15 cellular contexts compared by ENCODE assay signal in the genomic region with DNA sequence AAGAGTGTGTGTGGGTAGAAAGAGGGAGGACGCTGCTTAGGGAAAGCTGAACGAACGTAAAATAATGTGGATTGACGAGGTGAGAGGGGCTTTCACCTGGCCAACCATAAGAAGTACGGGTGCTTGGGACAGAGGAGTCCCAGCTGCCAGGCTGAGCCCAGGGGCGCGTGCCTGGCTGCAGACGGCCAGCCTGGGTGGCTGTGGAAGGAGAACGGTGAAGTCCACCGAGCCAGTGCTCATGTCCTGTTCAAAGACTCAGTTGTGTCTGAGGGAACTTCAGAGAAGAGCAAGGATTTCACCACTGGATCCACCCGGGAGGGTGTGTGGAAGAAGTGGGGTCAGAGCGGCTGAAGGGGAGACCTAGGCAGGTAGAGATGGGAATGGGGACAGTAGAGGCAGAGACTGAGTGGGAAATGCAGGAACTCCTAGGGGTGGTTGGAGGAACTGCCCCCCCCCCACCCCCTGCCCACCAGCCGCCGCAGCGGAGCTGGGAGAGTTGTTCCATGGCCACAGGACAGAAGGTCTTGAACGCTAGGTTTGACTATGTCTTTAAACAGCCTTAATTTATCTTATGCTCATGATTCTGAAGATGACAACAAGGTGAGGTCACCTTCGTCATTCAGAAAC.
"Had no signal": no experiment of that assay in that cellular context is flagged by ENCODE, and none has a peak within 500 bp of the region (broad histone marks: within the 10 kb centered on the region; RNA-seq: fewer than 3 reads in every experiment).

No MANE protein-coding gene starts in this region.

- H3K36me3 ChIP-seq: gastroesophageal sphincter, left lung had no signal

- H3K27ac ChIP-seq: gastroesophageal sphincter had no signal

- H3K4me3 ChIP-seq: dorsolateral prefrontal cortex, gastroesophageal sphincter, left lung, mucosa of descending colon had no signal

- H3K9me3 ChIP-seq: gastroesophageal sphincter, left lung, mucosa of descending colon had no signal

- ATAC-seq: gastroesophageal sphincter had no signal

- H3K4me1 ChIP-seq: gastroesophageal sphincter had no signal

- H3K9me3 Mint-ChIP-seq: naive thymus-derived CD4-positive, alpha-beta T cell had no signal

- DNase-seq: activated CD4-positive, alpha-beta T cell treated with anti-CD3 and anti-CD28 coated beads, Interleukin-2, amount 50 U/mL, for 4 hours; activated CD4-positive, CD25-positive, alpha-beta regulatory T cell; activated CD8-positive, alpha-beta memory T cell treated with anti-CD3 and anti-CD28 coated beads, Interleukin-2, amount 50 U/mL, for 48 hours; activated gamma-delta T cell treated with Interleukin-2 at 50 U/mL for 16 hours; dorsolateral prefrontal cortex; mammary epithelial cell; mucosa of descending colon; nucleus accumbens; posterior cingulate gyrus; stimulated activated CD4-positive, alpha-beta T cell treated with anti-CD3 and anti-CD28 coated beads, Interleukin-2, amount 100 ng/mL, for 48 hours; stimulated activated naive CD4-positive, alpha-beta T cell treated with Interleukin-2 at 50 U/mL for 16 hours; SW 1271 had no signal
